In genomic region chr9:92312887-92313623, GRCh38 we compare ENCODE assay signal across 1 cellular context.
TF ChIP-seq lines count a peak whose summit lies in the region.

No MANE protein-coding gene starts in this region.

TF ChIP-seq in WTC11, 78 proteins besides CTCF, POLR2A, EP300 and RAD21 (continued from another document):
- TF ChIP-seq, protein P1, sequence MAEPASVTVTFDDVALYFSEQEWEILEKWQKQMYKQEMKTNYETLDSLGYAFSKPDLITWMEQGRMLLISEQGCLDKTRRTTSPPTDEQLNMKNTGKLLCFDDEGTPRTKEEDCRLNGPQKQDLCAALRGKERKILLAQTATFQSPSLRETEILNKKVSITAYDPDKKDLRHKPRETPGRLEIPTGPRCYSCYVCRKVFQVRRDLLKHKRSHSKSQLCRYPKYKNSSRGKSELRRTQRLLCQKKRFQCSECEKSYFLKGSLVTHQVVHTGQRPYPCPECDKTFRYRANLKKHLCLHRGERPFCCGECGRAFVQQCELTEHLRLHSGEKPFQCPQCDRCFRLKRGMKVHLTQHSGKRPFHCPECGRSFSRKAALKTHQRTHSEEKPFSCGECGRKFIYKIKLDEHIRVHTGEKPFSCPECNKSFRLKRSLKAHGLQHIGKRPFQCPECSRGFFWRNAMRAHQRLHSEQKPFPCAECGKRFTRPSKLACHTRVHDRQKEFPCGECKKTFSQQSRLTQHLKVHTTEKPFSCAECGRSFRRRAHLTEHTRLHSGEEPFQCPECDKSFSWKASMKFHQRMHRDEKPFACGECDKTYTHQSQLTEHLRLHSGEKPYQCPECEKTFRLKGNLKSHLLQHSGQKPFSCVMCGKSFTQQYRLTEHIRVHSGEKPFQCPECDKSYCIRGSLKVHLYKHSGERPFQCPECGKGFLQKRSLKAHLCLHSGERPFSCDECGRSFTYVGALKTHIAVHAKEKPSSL (CRISPR knock-in tag; conservative IDR thresholded peaks at IDR 0.05) = no peak
- TF ChIP-seq, protein P2, sequence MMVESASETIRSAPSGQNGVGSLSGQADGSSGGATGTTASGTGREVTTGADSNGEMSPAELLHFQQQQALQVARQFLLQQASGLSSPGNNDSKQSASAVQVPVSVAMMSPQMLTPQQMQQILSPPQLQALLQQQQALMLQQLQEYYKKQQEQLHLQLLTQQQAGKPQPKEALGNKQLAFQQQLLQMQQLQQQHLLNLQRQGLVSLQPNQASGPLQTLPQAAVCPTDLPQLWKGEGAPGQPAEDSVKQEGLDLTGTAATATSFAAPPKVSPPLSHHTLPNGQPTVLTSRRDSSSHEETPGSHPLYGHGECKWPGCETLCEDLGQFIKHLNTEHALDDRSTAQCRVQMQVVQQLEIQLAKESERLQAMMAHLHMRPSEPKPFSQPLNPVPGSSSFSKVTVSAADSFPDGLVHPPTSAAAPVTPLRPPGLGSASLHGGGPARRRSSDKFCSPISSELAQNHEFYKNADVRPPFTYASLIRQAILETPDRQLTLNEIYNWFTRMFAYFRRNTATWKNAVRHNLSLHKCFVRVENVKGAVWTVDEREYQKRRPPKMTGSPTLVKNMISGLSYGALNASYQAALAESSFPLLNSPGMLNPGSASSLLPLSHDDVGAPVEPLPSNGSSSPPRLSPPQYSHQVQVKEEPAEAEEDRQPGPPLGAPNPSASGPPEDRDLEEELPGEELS (CRISPR knock-in tag; IDR thresholded peaks at IDR 0.05) = no peak
- TF ChIP-seq, protein P3, sequence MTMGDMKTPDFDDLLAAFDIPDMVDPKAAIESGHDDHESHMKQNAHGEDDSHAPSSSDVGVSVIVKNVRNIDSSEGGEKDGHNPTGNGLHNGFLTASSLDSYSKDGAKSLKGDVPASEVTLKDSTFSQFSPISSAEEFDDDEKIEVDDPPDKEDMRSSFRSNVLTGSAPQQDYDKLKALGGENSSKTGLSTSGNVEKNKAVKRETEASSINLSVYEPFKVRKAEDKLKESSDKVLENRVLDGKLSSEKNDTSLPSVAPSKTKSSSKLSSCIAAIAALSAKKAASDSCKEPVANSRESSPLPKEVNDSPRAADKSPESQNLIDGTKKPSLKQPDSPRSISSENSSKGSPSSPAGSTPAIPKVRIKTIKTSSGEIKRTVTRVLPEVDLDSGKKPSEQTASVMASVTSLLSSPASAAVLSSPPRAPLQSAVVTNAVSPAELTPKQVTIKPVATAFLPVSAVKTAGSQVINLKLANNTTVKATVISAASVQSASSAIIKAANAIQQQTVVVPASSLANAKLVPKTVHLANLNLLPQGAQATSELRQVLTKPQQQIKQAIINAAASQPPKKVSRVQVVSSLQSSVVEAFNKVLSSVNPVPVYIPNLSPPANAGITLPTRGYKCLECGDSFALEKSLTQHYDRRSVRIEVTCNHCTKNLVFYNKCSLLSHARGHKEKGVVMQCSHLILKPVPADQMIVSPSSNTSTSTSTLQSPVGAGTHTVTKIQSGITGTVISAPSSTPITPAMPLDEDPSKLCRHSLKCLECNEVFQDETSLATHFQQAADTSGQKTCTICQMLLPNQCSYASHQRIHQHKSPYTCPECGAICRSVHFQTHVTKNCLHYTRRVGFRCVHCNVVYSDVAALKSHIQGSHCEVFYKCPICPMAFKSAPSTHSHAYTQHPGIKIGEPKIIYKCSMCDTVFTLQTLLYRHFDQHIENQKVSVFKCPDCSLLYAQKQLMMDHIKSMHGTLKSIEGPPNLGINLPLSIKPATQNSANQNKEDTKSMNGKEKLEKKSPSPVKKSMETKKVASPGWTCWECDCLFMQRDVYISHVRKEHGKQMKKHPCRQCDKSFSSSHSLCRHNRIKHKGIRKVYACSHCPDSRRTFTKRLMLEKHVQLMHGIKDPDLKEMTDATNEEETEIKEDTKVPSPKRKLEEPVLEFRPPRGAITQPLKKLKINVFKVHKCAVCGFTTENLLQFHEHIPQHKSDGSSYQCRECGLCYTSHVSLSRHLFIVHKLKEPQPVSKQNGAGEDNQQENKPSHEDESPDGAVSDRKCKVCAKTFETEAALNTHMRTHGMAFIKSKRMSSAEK (CRISPR knock-in tag; IDR thresholded peaks at IDR 0.05; ENCODE audit: borderline replicate concordance) = no peak
- TF ChIP-seq ZNF416 (CRISPR knock-in tag; IDR thresholded peaks at IDR 0.05) (no peak), TEAD1 (CRISPR knock-in tag; IDR thresholded peaks at IDR 0.05) (no peak), ZSCAN18 (CRISPR knock-in tag; IDR thresholded peaks at IDR 0.05) (no peak), ATF2 (CRISPR knock-in tag; IDR thresholded peaks at IDR 0.05; ENCODE audit: borderline replicate concordance, low read depth) (no peak), CBFB (CRISPR knock-in tag; IDR thresholded peaks at IDR 0.05; ENCODE audit: low read depth) (no peak), AFF4 (CRISPR knock-in tag; IDR thresholded peaks at IDR 0.05; ENCODE audit: borderline replicate concordance) (no peak)
- TF ChIP-seq, protein P4, sequence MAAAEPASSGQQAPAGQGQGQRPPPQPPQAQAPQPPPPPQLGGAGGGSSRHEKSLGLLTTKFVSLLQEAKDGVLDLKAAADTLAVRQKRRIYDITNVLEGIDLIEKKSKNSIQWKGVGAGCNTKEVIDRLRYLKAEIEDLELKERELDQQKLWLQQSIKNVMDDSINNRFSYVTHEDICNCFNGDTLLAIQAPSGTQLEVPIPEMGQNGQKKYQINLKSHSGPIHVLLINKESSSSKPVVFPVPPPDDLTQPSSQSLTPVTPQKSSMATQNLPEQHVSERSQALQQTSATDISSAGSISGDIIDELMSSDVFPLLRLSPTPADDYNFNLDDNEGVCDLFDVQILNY (CRISPR knock-in tag; IDR thresholded peaks at IDR 0.05) = no peak
